27 cellular contexts compared by ENCODE assay signal in genomic region chr7:145681159-145681558, GRCh38.
"Had no signal": no experiment of that assay in that cellular context is flagged by ENCODE, and none has a peak within 500 bp of the region (broad histone marks: within the 10 kb centered on the region; RNA-seq: fewer than 3 reads in every experiment).

No MANE protein-coding gene starts in this region.

- ATAC-seq: effector memory CD8-positive, alpha-beta T cell; esophagus mucosa; gastrocnemius medialis; left lung; lower lobe of right lung; mucosa of descending colon had no signal

- H3K4me3 ChIP-seq: colonic mucosa, esophagus squamous epithelium, gastrocnemius medialis, hepatocyte, left lung, lower lobe of right lung, mucosa of descending colon had no signal

- H3K4me1 ChIP-seq: colonic mucosa, esophagus squamous epithelium, gastrocnemius medialis, left lung, lower lobe of right lung had no signal

- H3K27me3 ChIP-seq: colonic mucosa, esophagus squamous epithelium, gastrocnemius medialis, hepatocyte, left lung had no signal

- H3K36me3 ChIP-seq: colonic mucosa, esophagus squamous epithelium, gastrocnemius medialis, left lung, lower lobe of right lung had no signal

- H3K36me3 Mint-ChIP-seq: immature natural killer cell, mesothelial cell of epicardium, naive B cell had no signal

- H3K9me3 Mint-ChIP-seq: endodermal cell, mesothelial cell of epicardium had no signal

- H3K4me1 Mint-ChIP-seq: endodermal cell, immature natural killer cell, mesothelial cell of epicardium, naive B cell had no signal

- H3K27ac ChIP-seq: colonic mucosa, epithelial cell of prostate, esophagus squamous epithelium, gastrocnemius medialis, hepatocyte, left lung, lower lobe of right lung had no signal

- H3K27ac Mint-ChIP-seq: dendritic cell treated with granulocyte-macrophage colony-stimulating factor and Interleukin-4, amounts not matched to agents 40 ng/mL and 50 ng/mL, for 4 days; effector memory CD8-positive, alpha-beta T cell; endodermal cell; immature natural killer cell; mesothelial cell of epicardium; naive B cell had no signal

- H3K9me3 ChIP-seq: colonic mucosa, gastrocnemius medialis, left lung, lower lobe of right lung had no signal

- H3K4me3 Mint-ChIP-seq: dendritic cell treated with granulocyte-macrophage colony-stimulating factor and Interleukin-4, amounts not matched to agents 40 ng/mL and 50 ng/mL, for 4 days; effector memory CD8-positive, alpha-beta T cell; endodermal cell; immature natural killer cell; mesothelial cell of epicardium; naive B cell had no signal

- H3K27me3 Mint-ChIP-seq: dendritic cell treated with granulocyte-macrophage colony-stimulating factor and Interleukin-4, amounts not matched to agents 40 ng/mL and 50 ng/mL, for 4 days; effector memory CD8-positive, alpha-beta T cell; naive B cell had no signal

- DNase-seq: colonic mucosa; cortex of kidney; effector CD8-positive, alpha-beta T cell; effector memory CD8-positive, alpha-beta T cell; endodermal cell; erythroblast; esophagus squamous epithelium; foreskin fibroblast; foreskin melanocyte; gastrocnemius medialis; glutamatergic neuron; head of caudate nucleus; hypothalamus; immature natural killer cell; islet precursor cell; kidney; kidney glomerular epithelial cell; left lung; lower lobe of right lung; mesenchymal stem cell; mucosa of descending colon; naive B cell had no signal
